Comparison of ENCODE assay signal across 1 cellular context in the genomic region with DNA sequence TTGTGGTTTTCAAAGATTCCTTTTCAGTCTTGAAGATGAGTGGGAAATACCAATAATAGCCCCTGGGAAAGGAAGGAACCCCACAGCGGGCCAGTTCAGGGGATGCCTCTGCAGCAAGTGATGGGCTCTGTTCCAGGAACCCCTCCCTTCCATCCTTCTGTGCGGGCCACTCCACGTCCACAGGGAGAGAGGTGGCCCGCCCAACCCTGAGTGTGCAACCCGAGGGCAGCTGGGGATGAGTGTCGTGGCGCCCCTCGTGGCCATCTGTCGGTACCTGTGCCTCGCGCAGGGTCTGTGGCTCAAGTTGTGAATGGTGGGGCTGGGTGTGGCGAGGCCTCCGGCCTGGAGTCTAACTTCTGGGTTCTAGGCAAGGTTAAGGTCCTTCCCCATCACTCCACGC.
TF ChIP-seq lines count a peak whose summit lies in the region.

No MANE protein-coding gene starts in this region.

TF ChIP-seq in H1, 55 proteins besides CTCF, POLR2A, EP300 and RAD21:
- TF ChIP-seq KDM4A (IDR thresholded peaks at IDR 0.05; ENCODE audit: low read depth, low read length, severe bottlenecking) (no peak), BCL11A (IDR thresholded peaks at IDR 0.05; ENCODE audit: low read depth in 2 of 2, low read length in 2 of 2) (no peak), JUND (IDR thresholded peaks at IDR 0.05; ENCODE audit: low read length) (no peak), SP4 (IDR thresholded peaks at IDR 0.05; ENCODE audit: low read length) (no peak), TAF1 (IDR thresholded peaks at IDR 0.05; ENCODE audit: low read depth, low read length) (no peak)
- TF ChIP-seq, protein P1, sequence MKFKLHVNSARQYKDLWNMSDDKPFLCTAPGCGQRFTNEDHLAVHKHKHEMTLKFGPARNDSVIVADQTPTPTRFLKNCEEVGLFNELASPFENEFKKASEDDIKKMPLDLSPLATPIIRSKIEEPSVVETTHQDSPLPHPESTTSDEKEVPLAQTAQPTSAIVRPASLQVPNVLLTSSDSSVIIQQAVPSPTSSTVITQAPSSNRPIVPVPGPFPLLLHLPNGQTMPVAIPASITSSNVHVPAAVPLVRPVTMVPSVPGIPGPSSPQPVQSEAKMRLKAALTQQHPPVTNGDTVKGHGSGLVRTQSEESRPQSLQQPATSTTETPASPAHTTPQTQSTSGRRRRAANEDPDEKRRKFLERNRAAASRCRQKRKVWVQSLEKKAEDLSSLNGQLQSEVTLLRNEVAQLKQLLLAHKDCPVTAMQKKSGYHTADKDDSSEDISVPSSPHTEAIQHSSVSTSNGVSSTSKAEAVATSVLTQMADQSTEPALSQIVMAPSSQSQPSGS (IDR thresholded peaks at IDR 0.05; ENCODE audit: low read length), result no peak
TF ChIP-seq in H1: peak in this region for 0.
